ENCODE assay signal across 3 cellular contexts in genomic region chr20:42524058-42524457, GRCh38.
TF ChIP-seq lines count a peak whose summit lies in the region.

No MANE protein-coding gene starts in this region.

TF ChIP-seq in HepG2, 621 proteins besides CTCF, POLR2A, EP300 and RAD21:
- TF ChIP-seq ZNF574 (CRISPR knock-in tag; IDR thresholded peaks at IDR 0.05) (no peak), ZNF550 (CRISPR knock-in tag; IDR thresholded peaks at IDR 0.05; ENCODE audit: borderline replicate concordance) (no peak), ZFP41 (CRISPR knock-in tag; IDR thresholded peaks at IDR 0.05; ENCODE audit: borderline replicate concordance) (no peak), MAFF (IDR thresholded peaks at IDR 0.05; ENCODE audit: low read depth, low read length) (peak; percentile 73), MAFK (conservative IDR thresholded peaks at IDR 0.05 in 1 of 2, IDR thresholded peaks at IDR 0.05 in 1 of 2; ENCODE audit: low read length in 2 of 2) (peak; percentile 58 to 72; a peak in 3 of 4 replicates)

TF ChIP-seq in A549, 52 proteins besides CTCF, POLR2A, EP300 and RAD21:
- TF ChIP-seq MAFK (IDR thresholded peaks at IDR 0.05; ENCODE audit: partially characterized antibody) (peak; percentile 23), PHF8 (IDR thresholded peaks at IDR 0.05; ENCODE audit: borderline replicate concordance, low read depth) (no peak)
TF ChIP-seq in A549: peak in this region for 1.

TF ChIP-seq in K562, 482 proteins besides CTCF, POLR2A, EP300 and RAD21:
- TF ChIP-seq ZNF316 (IDR thresholded peaks at IDR 0.05) (0 out of 2 replicates have a peak, but pooled peaks have one; percentile 12), TBP (optimal IDR thresholded peaks at IDR 0.05; ENCODE audit: low read depth, low read length) (no peak)
